ENCODE assay signal across 28 cellular contexts in the genomic region with DNA sequence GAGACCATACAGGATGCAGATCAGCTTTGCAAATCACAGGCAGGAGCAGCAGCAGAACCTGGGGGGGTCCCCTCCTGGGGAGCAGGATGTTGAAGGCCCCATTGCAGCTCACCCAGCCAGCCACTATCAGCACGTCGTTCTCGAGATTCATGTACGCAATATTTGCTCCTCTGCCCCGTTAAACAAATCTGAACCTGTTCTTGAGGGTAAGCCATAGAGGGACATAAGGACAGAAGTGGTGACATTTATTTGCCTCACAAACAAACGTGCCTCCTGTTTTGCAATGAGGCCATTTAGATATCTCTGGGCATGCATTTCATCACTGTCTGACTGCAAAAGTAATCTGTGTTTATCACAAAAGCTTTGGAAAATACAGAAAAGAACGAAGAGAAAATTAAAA.
"Had no signal": no experiment of that assay in that cellular context is flagged by ENCODE, and none has a peak within 500 bp of the region (broad histone marks: within the 10 kb centered on the region; RNA-seq: fewer than 3 reads in every experiment).

No MANE protein-coding gene starts in this region.

- H3K27ac ChIP-seq: coronary artery, esophagus squamous epithelium, heart right ventricle, neural progenitor cell, parathyroid adenoma, testis, tibial artery had no signal

- H3K4me2 ChIP-seq: neural progenitor cell, smooth muscle cell had no signal

- DNase-seq: dermis blood vessel endothelial cell; effector memory CD4-positive, alpha-beta T cell; erythroblast; esophagus squamous epithelium; foreskin melanocyte; glutamatergic neuron; heart right ventricle; hippocampal formation; immature natural killer cell; islet precursor cell; mesenchymal stem cell; mucosa of descending colon; naive B cell; stimulated activated CD4-positive, alpha-beta T cell treated with anti-CD3 and anti-CD28 coated beads, Interleukin-12 subunit alpha, Interleukin-12 subunit beta, amount 100 ng/mL, for 4 hours; stimulated activated CD4-positive, alpha-beta T cell treated with anti-CD3 and anti-CD28 coated beads, Interleukin-2, amount 100 ng/mL, for 24 hours; stimulated activated CD4-positive, alpha-beta T cell treated with anti-CD3 and anti-CD28 coated beads, Interleukin-4, amount 100 ng/mL, for 24 hours; stimulated activated naive CD8-positive, alpha-beta T cell treated with anti-CD3 and anti-CD28 coated beads, Interleukin-15, Interleukin-2, amounts not matched to agents 100 U/mL and 50 U/mL, for 24 hours; substantia nigra; testis; tibial artery had no signal

- H3K36me3 ChIP-seq: esophagus squamous epithelium, heart right ventricle, neural progenitor cell, tibial artery had no signal

- H3K4me3 ChIP-seq: coronary artery, esophagus squamous epithelium, heart right ventricle, mucosa of descending colon, neural progenitor cell, smooth muscle cell, testis, tibial artery had no signal

- H3K9ac ChIP-seq: neural progenitor cell, parathyroid adenoma had no signal

- H3K27me3 ChIP-seq: neural progenitor cell, testis had no signal

- FAIRE-seq: endometrium had no signal

- ATAC-seq: heart right ventricle; mucosa of descending colon; natural killer cell treated with Interleukin-12 subunit alpha and Interleukin-12 subunit beta and Interleukin-15 and Interleukin-18, amount 100 ng/mL, for 72 hours; sciatic nerve; stimulated activated memory B cell treated with anti-CD40 and anti-IgM and Interleukin-4, amounts not matched to agents 10 μg/mL and 1 μg/mL and 100 μg/mL, for 72 hours; stimulated activated naive CD8-positive, alpha-beta T cell treated with anti-CD3 and anti-CD28 coated beads, Interleukin-15, Interleukin-2, amounts not matched to agents 100 U/mL and 50 U/mL, for 24 hours had no signal

- H3K4me1 ChIP-seq: esophagus squamous epithelium, heart right ventricle, neural progenitor cell, parathyroid adenoma, testis, tibial artery had no signal

- H3K9me3 ChIP-seq: esophagus squamous epithelium, mucosa of descending colon, testis, tibial artery had no signal

- H3K79me2 ChIP-seq: parathyroid adenoma had no signal

- H2AFZ ChIP-seq: neural progenitor cell, parathyroid adenoma had no signal
